Comparison of ENCODE assay signal across 22 cellular contexts in genomic region chr14:96586921-96587822, GRCh38.
"Had no signal": no experiment of that assay in that cellular context is flagged by ENCODE, and none has a peak within 500 bp of the region (broad histone marks: within the 10 kb centered on the region; RNA-seq: fewer than 3 reads in every experiment).

No MANE protein-coding gene starts in this region.

- H3K36me3 Mint-ChIP-seq: mesothelial cell of epicardium; natural killer cell treated with Interleukin-12 subunit alpha and Interleukin-12 subunit beta and Interleukin-15 and Interleukin-18, amount 100 ng/mL, for 72 hours had no signal

- H3K9me3 Mint-ChIP-seq: activated B cell treated with CpG ODN at 0.5 μM for 24 hours; activated CD8-positive, alpha-beta T cell treated with anti-CD3 and anti-CD28 coated beads for 36 hours; activated T-cell treated with anti-CD3 and anti-CD28 coated beads, Interleukin-2, amount 50 U/mL, for 72 hours; dendritic cell treated with granulocyte-macrophage colony-stimulating factor and Interleukin-4, amounts not matched to agents 40 ng/mL and 50 ng/mL, for 4 days; mesothelial cell of epicardium; natural killer cell treated with Interleukin-12 subunit alpha and Interleukin-12 subunit beta and Interleukin-15 and Interleukin-18, amount 100 ng/mL, for 72 hours; stimulated activated naive CD8-positive, alpha-beta T cell treated with anti-CD3 and anti-CD28 coated beads, Interleukin-15, Interleukin-2, amounts not matched to agents 100 ng/mL and 50 ng/mL, for 24 hours had no signal

- H3K4me3 ChIP-seq: lung, skin epidermis, transverse colon had no signal

- H3K36me3 ChIP-seq: transverse colon had no signal

- H3K27ac Mint-ChIP-seq: activated B cell treated with CpG ODN at 0.5 μM for 24 hours; activated CD8-positive, alpha-beta T cell treated with anti-CD3 and anti-CD28 coated beads for 36 hours; activated T-cell treated with anti-CD3 and anti-CD28 coated beads, Interleukin-2, amount 50 U/mL, for 72 hours; dendritic cell treated with granulocyte-macrophage colony-stimulating factor and Interleukin-4, amounts not matched to agents 40 ng/mL and 50 ng/mL, for 4 days; mesothelial cell of epicardium; natural killer cell treated with Interleukin-12 subunit alpha and Interleukin-12 subunit beta and Interleukin-15 and Interleukin-18, amount 100 ng/mL, for 72 hours; stimulated activated naive CD8-positive, alpha-beta T cell treated with anti-CD3 and anti-CD28 coated beads, Interleukin-15, Interleukin-2, amounts not matched to agents 100 ng/mL and 50 ng/mL, for 24 hours had no signal

- H3K9me3 ChIP-seq: transverse colon had no signal

- H3K4me3 Mint-ChIP-seq: activated B cell treated with CpG ODN at 0.5 μM for 24 hours; activated CD8-positive, alpha-beta T cell treated with anti-CD3 and anti-CD28 coated beads for 36 hours; activated T-cell treated with anti-CD3 and anti-CD28 coated beads, Interleukin-2, amount 50 U/mL, for 72 hours; dendritic cell treated with granulocyte-macrophage colony-stimulating factor and Interleukin-4, amounts not matched to agents 40 ng/mL and 50 ng/mL, for 4 days; mesothelial cell of epicardium; natural killer cell treated with Interleukin-12 subunit alpha and Interleukin-12 subunit beta and Interleukin-15 and Interleukin-18, amount 100 ng/mL, for 72 hours; stimulated activated naive CD8-positive, alpha-beta T cell treated with anti-CD3 and anti-CD28 coated beads, Interleukin-15, Interleukin-2, amounts not matched to agents 100 ng/mL and 50 ng/mL, for 24 hours had no signal

- DNase-seq: activated B cell treated with CpG ODN at 0.5 μM for 24 hours; activated CD4-positive, alpha-beta T cell treated with anti-CD3 and anti-CD28 coated beads for 4 hours; activated CD8-positive, alpha-beta T cell treated with anti-CD3 and anti-CD28 coated beads for 36 hours; activated effector memory CD4-positive, alpha-beta T cell treated with anti-CD3 and anti-CD28 coated beads, Interleukin-2, amount 50 U/mL, for 16 hours; activated naive CD4-positive, alpha-beta T cell treated with anti-CD3 and anti-CD28 coated beads, Interleukin-2, amount 50 U/mL, for 16 hours; activated T-cell treated with anti-CD3 and anti-CD28 coated beads, Interleukin-2, amount 50 U/mL, for 72 hours; effector memory CD4-positive, alpha-beta T cell; foreskin fibroblast; hippocampal formation; left colon; nucleus accumbens; stimulated activated CD4-positive, alpha-beta T cell treated with anti-CD3 and anti-CD28 coated beads, Interleukin-15, amount 100 ng/mL, for 24 hours; stimulated activated CD4-positive, alpha-beta T cell treated with anti-CD3 and anti-CD28 coated beads, Interleukin-2, amount 100 ng/mL, for 48 hours; T-helper 1 cell; T-helper 9 cell; transverse colon had no signal

- H3K27ac ChIP-seq: skin epidermis, transverse colon had no signal

- ATAC-seq: activated CD8-positive, alpha-beta T cell treated with anti-CD3 and anti-CD28 coated beads for 36 hours; activated T-cell treated with anti-CD3 and anti-CD28 coated beads, Interleukin-2, amount 50 U/mL, for 72 hours; left colon; natural killer cell treated with Interleukin-12 subunit alpha and Interleukin-12 subunit beta and Interleukin-15 and Interleukin-18, amount 100 ng/mL, for 72 hours had no signal
